8 cellular contexts compared by ENCODE assay signal in the genomic region with DNA sequence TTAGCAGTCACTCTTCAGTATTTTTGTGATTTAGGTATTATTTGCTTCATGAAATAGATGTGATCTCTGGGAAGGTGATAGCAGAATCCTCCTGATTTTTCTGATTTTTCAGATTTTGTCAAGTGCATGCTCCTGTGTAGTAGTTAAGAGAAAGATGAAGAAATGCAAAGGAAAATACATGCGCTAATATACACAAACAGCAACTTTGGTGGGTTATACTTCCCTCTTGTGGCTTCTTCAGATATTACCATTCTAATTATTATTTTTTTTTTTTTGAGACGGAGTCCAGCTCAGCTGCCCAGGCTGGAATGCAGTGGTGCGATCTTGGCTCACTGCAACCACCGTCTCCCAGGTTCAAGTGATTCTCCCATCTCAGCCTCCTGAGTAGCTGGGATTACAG. TPM values are rescaled to one million over a fixed set of nuclear protein-coding genes. Genes with fewer than 3 reads are reported as not detected.
A peak's percentile ranks its signal among the peaks of the same experiment; 100 is the strongest.
DNase-seq lines count a peak whose midpoint lies in the region; ATAC-seq and TF ChIP-seq lines count a peak whose summit lies in the region.

No MANE protein-coding gene starts in this region.

- DNase-seq in activated T-cell treated with anti-CD3 and anti-CD28 coated beads, Interleukin-2, amount 50 U/mL, for 72 hours, result no peak
- DNase-seq in activated T-cell treated with anti-CD3 and anti-CD28 coated beads, Interleukin-2, amount 50 U/mL, for 4 hours, result no peak
- no peak for DNase-seq in T-helper 2 cell treated with Interferon-gamma antibody and Interleukin-4, amounts not matched to agents 5 μg/mL and 100 μg/mL, for 36 hours (ENCODE audit: low spot score)
- DNase-seq in glomerular visceral epithelial cell (ENCODE audit: extremely low spot score) (peak; percentile 52), thyroid gland (no peak), middle frontal gyrus (ENCODE audit: extremely low spot score, low spot score) (no peak), NCI-H748 (lab: John Stamatoyannopoulos, UW; ENCODE audit: unreplicated experiment) (no peak)

- no peak for ATAC-seq in activated T-cell treated with anti-CD3 and anti-CD28 coated beads, Interleukin-2, amount 50 U/mL, for 72 hours (replicated peaks in 1 of 2)
- no peak for ATAC-seq in activated T-cell treated with anti-CD3 and anti-CD28 coated beads, Interleukin-2, amount 50 U/mL, for 4 hours
- peak; percentile 43 for ATAC-seq in HG02938 (IDR thresholded peaks at IDR 0.05; ENCODE audit: unreplicated experiment)

- no peaks in the 10 kb centered on the region for H3K36me3 ChIP-seq in thyroid gland

- WGBS in thyroid gland, 2 donors, result 52 to 53% methylated on average over 4 of the region's 4 CpGs

- H3K36me3 Mint-ChIP-seq in activated T-cell treated with anti-CD3 and anti-CD28 coated beads, Interleukin-2, amount 50 U/mL, for 72 hours (ENCODE audit: insufficient read depth in 2 of 2), result peaks cover 17 to 55% of the 10 kb centered on the region in 2 donors
- H3K36me3 Mint-ChIP-seq in activated T-cell treated with anti-CD3 and anti-CD28 coated beads, Interleukin-2, amount 50 U/mL, for 4 hours (ENCODE audit: insufficient read depth), result peaks cover 27% of the 10 kb centered on the region
- H3K36me3 Mint-ChIP-seq in T-helper 2 cell treated with Interferon-gamma antibody and Interleukin-4, amounts not matched to agents 5 μg/mL and 100 μg/mL, for 36 hours (ENCODE audit: low read depth), result peaks cover 64% of the 10 kb centered on the region

- no peaks in the 10 kb centered on the region for H3K4me1 ChIP-seq in thyroid gland

- TF ChIP-seq CTCF in thyroid gland (IDR thresholded peaks at IDR 0.05), result peak in 5 of 6 experiments; percentile 7 to 50 (median 45)

- H3K27ac Mint-ChIP-seq in activated T-cell treated with anti-CD3 and anti-CD28 coated beads, Interleukin-2, amount 50 U/mL, for 72 hours, result peak overlapping the region; percentile 47
- H3K27ac Mint-ChIP-seq in T-helper 2 cell treated with Interferon-gamma antibody and Interleukin-4, amounts not matched to agents 5 μg/mL and 100 μg/mL, for 36 hours, result peak overlapping the region; percentile 10

- H3K27me3 ChIP-seq in thyroid gland, result no peaks in the 10 kb centered on the region

- H3K9me3 ChIP-seq in thyroid gland, result no peaks in the 10 kb centered on the region

- no peaks in the 10 kb centered on the region for H3K9me3 Mint-ChIP-seq in activated T-cell treated with anti-CD3 and anti-CD28 coated beads, Interleukin-2, amount 50 U/mL, for 72 hours
- no peaks in the 10 kb centered on the region for H3K9me3 Mint-ChIP-seq in activated T-cell treated with anti-CD3 and anti-CD28 coated beads, Interleukin-2, amount 50 U/mL, for 4 hours
- no peaks in the 10 kb centered on the region for H3K9me3 Mint-ChIP-seq in T-helper 2 cell treated with Interferon-gamma antibody and Interleukin-4, amounts not matched to agents 5 μg/mL and 100 μg/mL, for 36 hours

- H3K27ac ChIP-seq in thyroid gland, result no peak overlapping the region

- no peaks in the 10 kb centered on the region for H3K27me3 Mint-ChIP-seq in activated T-cell treated with anti-CD3 and anti-CD28 coated beads, Interleukin-2, amount 50 U/mL, for 72 hours (ENCODE audit: low read depth)
- H3K27me3 Mint-ChIP-seq in activated T-cell treated with anti-CD3 and anti-CD28 coated beads, Interleukin-2, amount 50 U/mL, for 4 hours (ENCODE audit: low read depth), result no peaks in the 10 kb centered on the region
- no peaks in the 10 kb centered on the region for H3K27me3 Mint-ChIP-seq in T-helper 2 cell treated with Interferon-gamma antibody and Interleukin-4, amounts not matched to agents 5 μg/mL and 100 μg/mL, for 36 hours (ENCODE audit: low read depth)

- intact Hi-C loops in thyroid gland (cut with DNase I), result no loop called here

- H3K4me3 Mint-ChIP-seq in activated T-cell treated with anti-CD3 and anti-CD28 coated beads, Interleukin-2, amount 50 U/mL, for 72 hours, result no peak overlapping the region
- H3K4me3 Mint-ChIP-seq in activated T-cell treated with anti-CD3 and anti-CD28 coated beads, Interleukin-2, amount 50 U/mL, for 4 hours, result no peak overlapping the region
- no peak overlapping the region for H3K4me3 Mint-ChIP-seq in T-helper 2 cell treated with Interferon-gamma antibody and Interleukin-4, amounts not matched to agents 5 μg/mL and 100 μg/mL, for 36 hours

- no peak overlapping the region for H3K4me3 ChIP-seq in thyroid gland (replicated peaks in 1 of 3)

- peaks cover 66% of the 10 kb centered on the region for H3K4me1 Mint-ChIP-seq in activated T-cell treated with anti-CD3 and anti-CD28 coated beads, Interleukin-2, amount 50 U/mL, for 72 hours (ENCODE audit: low read depth)
- peaks cover 35% of the 10 kb centered on the region for H3K4me1 Mint-ChIP-seq in activated T-cell treated with anti-CD3 and anti-CD28 coated beads, Interleukin-2, amount 50 U/mL, for 4 hours (ENCODE audit: low read depth)
- H3K4me1 Mint-ChIP-seq in T-helper 2 cell treated with Interferon-gamma antibody and Interleukin-4, amounts not matched to agents 5 μg/mL and 100 μg/mL, for 36 hours (ENCODE audit: low read depth), result peaks cover 42% of the 10 kb centered on the region

- TF ChIP-seq POLR2A in thyroid gland (IDR thresholded peaks at IDR 0.05), result no peak

RNA-seq across cellular contexts. Expression of a gene that starts 31.7 kb away (rescaled TPM):
- total RNA-seq in activated T-cell treated with anti-CD3 and anti-CD28 coated beads, Interleukin-2, amount 50 U/mL, for 72 hours, result 100 to 1,000 TPM; 186 to 211 TPM
- total RNA-seq in activated T-cell treated with anti-CD3 and anti-CD28 coated beads, Interleukin-2, amount 50 U/mL, for 4 hours, result 100 to 1,000 TPM; 113 to 137 (median 118) TPM
- total RNA-seq in thyroid gland, result 10 to 100 TPM in 1 of 4 donors, 1 to 10 TPM in 3; 3.9 to 18.4 (median 6.5) TPM

Comparison
In these comparisons a context has a peak if more than half of its experiments do, and no peak if none do; other contexts are left out.
1. RNA of a gene that starts 31.7 kb away (total RNA-seq): 186 to 211 TPM in activated T-cell treated with anti-CD3 and anti-CD28 coated beads, Interleukin-2, amount 50 U/mL, for 72 hours and 113 to 137 TPM in activated T-cell treated with anti-CD3 and anti-CD28 coated beads, Interleukin-2, amount 50 U/mL, for 4 hours; 3.9 to 18.4 TPM in thyroid gland; every median in the first group is over 4 times any median in the second.